19 cellular contexts compared by ENCODE assay signal in the genomic region with DNA sequence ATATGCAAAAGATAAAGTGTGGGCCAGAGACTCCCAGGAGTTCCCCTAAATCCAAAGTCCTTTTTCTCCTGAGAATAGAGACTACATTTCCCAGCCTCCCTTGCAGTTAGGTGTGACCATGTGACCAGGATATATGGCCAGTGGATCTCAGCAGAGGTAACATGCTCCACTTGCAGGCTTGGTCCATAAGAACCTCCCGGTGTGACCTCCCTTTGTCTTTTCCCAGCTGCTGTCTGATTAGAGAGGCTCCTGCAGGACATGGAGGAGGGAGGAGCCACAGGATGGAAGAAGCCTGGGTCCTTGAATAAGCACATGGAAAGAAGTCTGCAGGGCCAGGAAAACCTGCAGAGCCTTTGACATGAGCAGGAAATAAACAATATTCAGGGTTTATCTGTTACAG.
A peak's percentile ranks its signal among the peaks of the same experiment; 100 is the strongest.
DNase-seq lines count a peak whose midpoint lies in the region; TF ChIP-seq lines count a peak whose summit lies in the region.
"Had no signal": no experiment of that assay in that cellular context is flagged by ENCODE, and none has a peak within 500 bp of the region (broad histone marks: within the 10 kb centered on the region; RNA-seq: fewer than 3 reads in every experiment).

No MANE protein-coding gene starts in this region.

- H3K9me3 ChIP-seq in BLaER1 (0 out of 2 replicates have a peak, but pooled peaks cover 6% of the 10 kb centered on the region), hepatocyte (ENCODE audit: low read depth) (no peaks in the 10 kb centered on the region)
- H3K9me3 ChIP-seq: neutrophil, thyroid gland had no signal

- no peaks in the 10 kb centered on the region for H3K79me2 ChIP-seq in hepatocyte

- TF ChIP-seq CTCF in hepatocyte (IDR thresholded peaks at IDR 0.05; ENCODE audit: poor library complexity) = no peak

- H3K27ac ChIP-seq in BLaER1 (no peak overlapping the region), hepatocyte (no peak overlapping the region)
- H3K27ac ChIP-seq: heart left ventricle, neutrophil, thyroid gland had no signal

- H3K27me3 ChIP-seq in BLaER1 = no peaks in the 10 kb centered on the region
- no peaks in the 10 kb centered on the region for H3K27me3 ChIP-seq in hepatocyte
- H3K27me3 ChIP-seq: thyroid gland had no signal

- 12% methylated on average over 1 of the region's 1 CpG for WGBS in hepatocyte (ENCODE audit: low lambda C conversion rate, missing lambda C conversion rate)

- DNase-seq in ELF-1 (ENCODE audit: low read depth, low spot score) (peak; percentile 71), NCI-H510A (lab: John Stamatoyannopoulos, UW) (peak; percentile 59), hepatocyte (ENCODE audit: low spot score) (peak; percentile 24), T-helper 2 cell (no peak), hepatic stellate cell (ENCODE audit: low spot score) (no peak), cortex of kidney (lab: John Stamatoyannopoulos, UW) (no peak), superior temporal gyrus (ENCODE audit: extremely low spot score) (no peak)
- DNase-seq: activated CD4-positive, alpha-beta T cell treated with anti-CD3 and anti-CD28 coated beads for 4 hours; activated gamma-delta T cell; amniotic stem cell; Calu3; heart left ventricle; kidney glomerular epithelial cell; NCI-H1694 treated with DMSO at 0.1 percent for 48 hours; SIG-M5; T-helper 9 cell; thyroid gland had no signal

- H3K4me2 ChIP-seq in BLaER1 = peak overlapping the region; percentile 15
- H3K4me2 ChIP-seq in hepatocyte = peak overlapping the region; percentile 47

- no peak overlapping the region for H2AFZ ChIP-seq in hepatocyte

- no peaks in the 10 kb centered on the region for H3K9me2 ChIP-seq in hepatocyte (replicated peaks; ENCODE audit: insufficient read depth)

- H3K36me3 ChIP-seq in BLaER1 (no peaks in the 10 kb centered on the region), hepatocyte (replicated peaks; ENCODE audit: insufficient read depth, low read depth) (no peaks in the 10 kb centered on the region)
- H3K36me3 ChIP-seq: heart left ventricle, neutrophil, thyroid gland had no signal

- H3K4me3 ChIP-seq in BLaER1 = no peak overlapping the region
- H3K4me3 ChIP-seq in hepatocyte = no peak overlapping the region
- H3K4me3 ChIP-seq: heart left ventricle, thyroid gland had no signal

- no peak overlapping the region for H3K9ac ChIP-seq in BLaER1

- H4K20me1 ChIP-seq in BLaER1 = no peaks in the 10 kb centered on the region
- H4K20me1 ChIP-seq in hepatocyte (ENCODE audit: insufficient read depth, poor library complexity, severe bottlenecking) = no peaks in the 10 kb centered on the region

- peaks cover 53% of the 10 kb centered on the region for H3K4me1 ChIP-seq in BLaER1
- no peaks in the 10 kb centered on the region for H3K4me1 ChIP-seq in hepatocyte (ENCODE audit: insufficient read depth)

Comparison
In these comparisons a context has a peak if more than half of its experiments do, and no peak if none do; other contexts are left out.
1. DNase-seq: peak in ELF-1 (single experiment), NCI-H510A (single experiment) and hepatocyte (single experiment); none in T-helper 2 cell (0 of 5), hepatic stellate cell (single experiment), cortex of kidney (single experiment) and superior temporal gyrus (single experiment).